1 cellular context compared by ENCODE assay signal in genomic region chr19:45380107-45380506, GRCh38.
TF ChIP-seq lines count a peak whose summit lies in the region.

No MANE protein-coding gene starts in this region.

TF ChIP-seq in HEK293, 187 proteins besides CTCF, POLR2A, EP300 and RAD21 (continued from another document):
- no peak for TF ChIP-seq SP2 (tag by site-specific recombination; IDR thresholded peaks at IDR 0.05)
- no peak for TF ChIP-seq ZNF473 (tag by site-specific recombination; IDR thresholded peaks at IDR 0.05)
- TF ChIP-seq KLF17 (tag by site-specific recombination; IDR thresholded peaks at IDR 0.05): no peak
- TF ChIP-seq ZIC2 (tag by site-specific recombination; IDR thresholded peaks at IDR 0.05): no peak
- TF ChIP-seq GLI2 (tag by site-specific recombination; IDR thresholded peaks at IDR 0.05; ENCODE audit: borderline replicate concordance, low read depth): no peak
- no peak for TF ChIP-seq ZNF610 (tag by site-specific recombination; IDR thresholded peaks at IDR 0.05; ENCODE audit: borderline replicate concordance)
- TF ChIP-seq EGR2 (tag by site-specific recombination; IDR thresholded peaks at IDR 0.05; ENCODE audit: low read depth): peak; percentile 50; the same call in 1 of the 2 replicates
- TF ChIP-seq PRDM10 (tag by site-specific recombination; IDR thresholded peaks at IDR 0.05): peak; percentile 85
- TF ChIP-seq GLIS2 (tag by site-specific recombination; IDR thresholded peaks at IDR 0.05): no peak
- TF ChIP-seq ZNF548 (tag by site-specific recombination; IDR thresholded peaks at IDR 0.05): no peak
- TF ChIP-seq ZBTB10 (tag by site-specific recombination; IDR thresholded peaks at IDR 0.05): no peak
- TF ChIP-seq ZFHX2 (tag by site-specific recombination; conservative IDR thresholded peaks at IDR 0.05): peak; percentile 18; the same call in 1 of the 2 replicates
